8 cellular contexts compared by ENCODE assay signal in the genomic region with DNA sequence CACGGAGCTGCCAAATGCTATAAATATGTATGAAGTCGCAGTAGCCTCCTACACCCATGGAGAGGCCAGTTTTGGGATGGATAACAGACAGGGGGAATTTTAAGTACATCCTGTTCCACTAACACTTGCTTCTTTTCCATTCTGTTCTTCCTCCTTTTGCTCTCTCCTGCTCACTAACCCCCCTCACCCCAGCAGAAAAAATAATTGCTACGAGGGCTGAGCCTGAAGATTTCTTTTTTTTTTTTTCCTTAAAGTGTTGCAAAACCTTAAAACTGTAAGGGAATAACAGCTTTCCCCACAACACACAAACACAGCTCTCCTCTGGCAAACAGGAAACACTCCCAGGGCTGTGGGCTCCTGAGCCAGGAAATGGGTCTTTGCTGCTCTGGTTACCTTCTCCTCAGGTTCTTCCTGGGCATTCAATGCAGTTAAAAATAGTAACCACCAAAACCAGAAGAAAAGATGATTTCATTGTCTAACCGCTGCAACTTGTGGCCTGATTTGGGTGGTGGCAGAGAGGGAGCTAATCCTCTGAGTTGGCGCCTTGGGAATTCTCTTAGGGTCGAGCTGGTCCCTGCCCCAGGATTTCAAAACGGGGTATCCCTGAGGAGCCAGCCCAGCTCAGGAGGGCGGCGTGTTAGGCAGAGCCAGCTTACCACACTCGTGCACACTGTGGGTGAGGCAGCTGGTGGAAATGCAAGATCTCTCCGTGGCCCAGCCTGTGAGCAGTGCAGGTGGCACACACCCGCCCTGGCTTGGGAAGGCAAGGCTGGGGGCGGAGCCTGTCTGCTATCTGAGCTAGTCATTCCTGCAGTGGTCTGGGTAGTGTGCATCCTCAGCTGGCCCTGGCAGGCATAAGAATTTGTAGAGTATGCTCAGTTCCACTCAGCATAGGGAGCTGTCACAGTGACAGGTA. TPM values are rescaled to one million over a fixed set of nuclear protein-coding genes. Genes with fewer than 3 reads are reported as not detected.
DNase-seq lines count a peak whose midpoint lies in the region; ATAC-seq and TF ChIP-seq lines count a peak whose summit lies in the region.

No MANE protein-coding gene starts in this region.

- H3K36me3 ChIP-seq in WERI-Rb-1 (no peaks in the 10 kb centered on the region), mesendoderm (ENCODE audit: control insufficient read depth, insufficient read depth, low read length) (no peaks in the 10 kb centered on the region)

- H4K8ac ChIP-seq in mesendoderm (ENCODE audit: low read depth, low read length), result no peak overlapping the region

- peak overlapping the region; percentile 29 for H3K9ac ChIP-seq in mesendoderm (ENCODE audit: low read length)

- no peak overlapping the region for H3K27ac ChIP-seq in WERI-Rb-1
- H3K27ac ChIP-seq in mesendoderm (ENCODE audit: low read depth, low read length), result peak overlapping the region; percentile 24

- peak overlapping the region; percentile 58 for H3K56ac ChIP-seq in mesendoderm (ENCODE audit: low read length)

- peaks cover 5% of the 10 kb centered on the region for H3K36me3 Mint-ChIP-seq in central memory CD8-positive, alpha-beta T cell (ENCODE audit: insufficient read depth)

- no CpG with 5 or more reads among the region's 13 CpGs for WGBS in mesendoderm (ENCODE audit: extremely low coverage, insufficient coverage, low lambda C conversion rate)

- no peak overlapping the region for H2BK120ac ChIP-seq in mesendoderm (ENCODE audit: low read depth, low read length)

- no peak overlapping the region for H2AK5ac ChIP-seq in mesendoderm (ENCODE audit: low read length)

- H3K79me1 ChIP-seq in mesendoderm (ENCODE audit: low read length), result no peaks in the 10 kb centered on the region

- no peaks in the 10 kb centered on the region for H3K9me3 Mint-ChIP-seq in central memory CD8-positive, alpha-beta T cell

- TF ChIP-seq EP300 in Ishikawa (IDR thresholded peaks at IDR 0.05; ENCODE audit: borderline replicate concordance), result 0 out of 2 replicates have a peak, but pooled peaks have one; percentile 14

- peak overlapping the region; percentile 28 for H3K4me2 ChIP-seq in mesendoderm (ENCODE audit: low read length)

- H3K27me3 ChIP-seq in WERI-Rb-1 (ENCODE audit: insufficient read depth, low read depth, severe bottlenecking) (no peaks in the 10 kb centered on the region), mesendoderm (ENCODE audit: insufficient read depth, low read length, poor library complexity) (no peaks in the 10 kb centered on the region)

- TF ChIP-seq CTCF in WERI-Rb-1 (IDR thresholded peaks at IDR 0.05; ENCODE audit: low read depth, low read length), result no peak

- peak overlapping the region; percentile 47 for H3K4me3 Mint-ChIP-seq in central memory CD8-positive, alpha-beta T cell

- no peaks in the 10 kb centered on the region for H3K9me3 ChIP-seq in WERI-Rb-1 (ENCODE audit: severe bottlenecking)

- no peak overlapping the region for H3K4ac ChIP-seq in mesendoderm (ENCODE audit: low read depth, low read length)

- H3K27ac Mint-ChIP-seq in central memory CD8-positive, alpha-beta T cell (ENCODE audit: low read depth), result no peak overlapping the region

- H2BK15ac ChIP-seq in mesendoderm (replicated peaks; ENCODE audit: low read depth), result no peak overlapping the region

- no peak; the same call in none of the 2 replicates for TF ChIP-seq RAD21 in Ishikawa (IDR thresholded peaks at IDR 0.05; ENCODE audit: low read depth)

- peak; percentile 93 for ATAC-seq in GM18909 (IDR thresholded peaks at IDR 0.05; ENCODE audit: poor library complexity, unreplicated experiment)
- peak; percentile 84 for ATAC-seq in central memory CD8-positive, alpha-beta T cell (replicated peaks; ENCODE audit: extremely low read depth, poor library complexity, severe bottlenecking)

- H3K4me3 ChIP-seq in WERI-Rb-1 (ENCODE audit: low read depth, low read length) (peak overlapping the region; percentile 29), mesendoderm (ENCODE audit: low read length) (no peak overlapping the region)

- peaks cover 54% of the 10 kb centered on the region for H3K27me3 Mint-ChIP-seq in central memory CD8-positive, alpha-beta T cell

- no peaks in the 10 kb centered on the region for H3K79me2 ChIP-seq in mesendoderm (ENCODE audit: control insufficient read depth, insufficient read depth, low read length)

- H3K4me1 Mint-ChIP-seq in central memory CD8-positive, alpha-beta T cell, result peaks cover 12% of the 10 kb centered on the region

- H3K18ac ChIP-seq in mesendoderm (ENCODE audit: low read length), result no peak overlapping the region

- H2BK5ac ChIP-seq in mesendoderm (ENCODE audit: low read length), result no peak overlapping the region

- no peak overlapping the region for H4K5ac ChIP-seq in mesendoderm (ENCODE audit: low read length)

- H3K23ac ChIP-seq in mesendoderm (ENCODE audit: low read length), result no peak overlapping the region

- DNase-seq in WERI-Rb-1, result peak; percentile 28
- peak in 1 of 2 donors; percentile 18 for DNase-seq in central memory CD8-positive, alpha-beta T cell (ENCODE audit: low spot score in 2 of 2)
- DNase-seq in mesendoderm, result peak; percentile 60
- peak; percentile 44 for DNase-seq in stimulated activated CD8-positive, alpha-beta memory T cell treated with anti-CD3 and anti-CD28 coated beads, Interleukin-4, amount 100 ng/mL, for 24 hours (ENCODE audit: low read depth)
- DNase-seq in retina, result no peak
- no peak for DNase-seq in KG1 (lab: John Stamatoyannopoulos, UW)

- peaks cover 6% of the 10 kb centered on the region for H3K4me1 ChIP-seq in mesendoderm (ENCODE audit: control insufficient read depth, low read depth, low read length)

TF ChIP-seq in Ishikawa, 13 proteins besides CTCF, POLR2A, EP300 and RAD21:
- peak; percentile 64 for TF ChIP-seq MAX (IDR thresholded peaks at IDR 0.05)
- no peak for TF ChIP-seq NFIC (IDR thresholded peaks at IDR 0.05)
- TF ChIP-seq YY1 (IDR thresholded peaks at IDR 0.05; ENCODE audit: low read depth), result 0 out of 2 replicates have a peak, but pooled peaks have one; percentile 19
- TF ChIP-seq FOXM1 (IDR thresholded peaks at IDR 0.05; ENCODE audit: borderline replicate concordance, low read depth), result no peak
- 0 out of 2 replicates have a peak, but pooled peaks have one; percentile 72 for TF ChIP-seq ZBTB7A (IDR thresholded peaks at IDR 0.05; ENCODE audit: low read depth)
- TF ChIP-seq, protein P1, sequence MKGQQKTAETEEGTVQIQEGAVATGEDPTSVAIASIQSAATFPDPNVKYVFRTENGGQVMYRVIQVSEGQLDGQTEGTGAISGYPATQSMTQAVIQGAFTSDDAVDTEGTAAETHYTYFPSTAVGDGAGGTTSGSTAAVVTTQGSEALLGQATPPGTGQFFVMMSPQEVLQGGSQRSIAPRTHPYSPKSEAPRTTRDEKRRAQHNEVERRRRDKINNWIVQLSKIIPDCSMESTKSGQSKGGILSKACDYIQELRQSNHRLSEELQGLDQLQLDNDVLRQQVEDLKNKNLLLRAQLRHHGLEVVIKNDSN (IDR thresholded peaks at IDR 0.05), result no peak

RNA-seq across cellular contexts. Expression of gene EMP1, which starts 17.1 kb away (rescaled TPM):
- 0.45 TPM for polyA plus RNA-seq in mesendoderm (2013, experiment 1 of 2)
- polyA plus RNA-seq in mesendoderm (2013, experiment 2 of 2), result 0.13 TPM

Comparison
In these comparisons a context has a peak if more than half of its experiments do, and no peak if none do; other contexts are left out.
1. DNase-seq: peak in WERI-Rb-1 (single experiment), mesendoderm (single experiment) and stimulated activated CD8-positive, alpha-beta memory T cell treated with anti-CD3 and anti-CD28 coated beads, Interleukin-4, amount 100 ng/mL, for 24 hours (single experiment); none in retina (single experiment) and KG1 (single experiment).